17 cellular contexts compared by ENCODE assay signal in genomic region chr9:82777366-82777765, GRCh38.
DNase-seq lines count a peak whose midpoint lies in the region; ATAC-seq and TF ChIP-seq lines count a peak whose summit lies in the region.
"Had no signal": no experiment of that assay in that cellular context is flagged by ENCODE, and none has a peak within 500 bp of the region (broad histone marks: within the 10 kb centered on the region; RNA-seq: fewer than 3 reads in every experiment).

No MANE protein-coding gene starts in this region.

- H2AK5ac ChIP-seq in trophoblast cell (ENCODE audit: low read length): no peak overlapping the region

- no peak overlapping the region for H3K27ac ChIP-seq in WERI-Rb-1
- no peak overlapping the region for H3K27ac ChIP-seq in trophoblast cell (ENCODE audit: low read depth, low read length)
- H3K27ac ChIP-seq: BLaER1 treated with 17β-estradiol and CSF1 and Interleukin-3, amounts not matched to agents 10 nM and 100 nM; C4-2B had no signal

- H3K9me3 ChIP-seq in WERI-Rb-1 (ENCODE audit: severe bottlenecking): no peaks in the 10 kb centered on the region
- H3K9me3 ChIP-seq in trophoblast cell (ENCODE audit: insufficient read depth, low read depth, low read length): no peaks in the 10 kb centered on the region
- H3K9me3 ChIP-seq: Caco-2 had no signal

- H3K9ac ChIP-seq in trophoblast cell (ENCODE audit: low read length): no peak overlapping the region
- H3K9ac ChIP-seq: BLaER1 treated with 17β-estradiol and CSF1 and Interleukin-3, amounts not matched to agents 10 nM and 100 nM had no signal

- TF ChIP-seq CTCF in WERI-Rb-1 (IDR thresholded peaks at IDR 0.05; ENCODE audit: low read depth, low read length): no peak

- WGBS in trophoblast cell (ENCODE audit: extremely low coverage, insufficient coverage, insufficient read length): no CpG with 5 or more reads among the region's 3 CpGs

- H3K36me3 ChIP-seq in WERI-Rb-1 (no peaks in the 10 kb centered on the region), trophoblast cell (ENCODE audit: control insufficient read depth in 1 of 2, insufficient read depth in 2 of 2, low read length in 2 of 2) (no peaks in the 10 kb centered on the region)
- H3K36me3 ChIP-seq: BLaER1 treated with 17β-estradiol and CSF1 and Interleukin-3, amounts not matched to agents 10 nM and 100 nM had no signal

- no peak overlapping the region for H4K8ac ChIP-seq in trophoblast cell (ENCODE audit: low read depth, low read length)

- no peak overlapping the region for H3K18ac ChIP-seq in trophoblast cell (ENCODE audit: low read length)

- DNase-seq in NCI-H82 (lab: John Stamatoyannopoulos, UW): peak; percentile 66
- DNase-seq in WERI-Rb-1: peak; percentile 77
- DNase-seq in trophoblast cell: peak; percentile 20 to 52
- DNase-seq in hepatic stellate cell (ENCODE audit: low spot score): no peak
- no peak for DNase-seq in activated gamma-delta T cell treated with Interleukin-2 at 50 U/mL for 16 hours
- DNase-seq: 8988T; AML-193; Caco-2; Calu3; CD4-positive, alpha-beta T cell; CD8-positive, alpha-beta T cell; DMS79 treated with DMSO at 0.1 percent for 48 hours; GF-D8 had no signal

- no peak overlapping the region for H2AFZ ChIP-seq in trophoblast cell (ENCODE audit: insufficient read depth, low read length, poor library complexity)

- H3K4me2 ChIP-seq in trophoblast cell (ENCODE audit: low read length): no peak overlapping the region
- H3K4me2 ChIP-seq: BLaER1 treated with 17β-estradiol and CSF1 and Interleukin-3, amounts not matched to agents 10 nM and 100 nM had no signal

- H2BK12ac ChIP-seq in trophoblast cell (ENCODE audit: low read length): no peak overlapping the region

- no peak overlapping the region for H2BK5ac ChIP-seq in trophoblast cell (ENCODE audit: low read depth, low read length, poor library complexity)

- H2BK120ac ChIP-seq in trophoblast cell (ENCODE audit: insufficient read depth, low read length, poor library complexity): no peak overlapping the region

- H3K27me3 ChIP-seq in WERI-Rb-1 (ENCODE audit: insufficient read depth, low read depth, severe bottlenecking) (no peaks in the 10 kb centered on the region), trophoblast cell (ENCODE audit: insufficient read depth, low read length) (no peaks in the 10 kb centered on the region)
- H3K27me3 ChIP-seq: BLaER1 treated with 17β-estradiol and CSF1 and Interleukin-3, amounts not matched to agents 10 nM and 100 nM had no signal

- H4K12ac ChIP-seq in trophoblast cell (ENCODE audit: low read depth, low read length): no peak overlapping the region

- no peaks in the 10 kb centered on the region for H3K4me1 ChIP-seq in trophoblast cell (ENCODE audit: control insufficient read depth in 1 of 2, insufficient read depth in 2 of 2, low read length in 2 of 2)
- H3K4me1 ChIP-seq: Caco-2 had no signal

- H3K4ac ChIP-seq in trophoblast cell (ENCODE audit: low read depth, low read length): no peak overlapping the region

- H3K4me3 ChIP-seq in WERI-Rb-1 (ENCODE audit: low read depth, low read length) (no peak overlapping the region), trophoblast cell (ENCODE audit: low read depth, low read length) (no peak overlapping the region)
- H3K4me3 ChIP-seq: BLaER1 treated with 17β-estradiol and CSF1 and Interleukin-3, amounts not matched to agents 10 nM and 100 nM had no signal

- no peak for ATAC-seq in GM21737 (IDR thresholded peaks at IDR 0.05; ENCODE audit: unreplicated experiment)
- no peak for ATAC-seq in GM21526 (IDR thresholded peaks at IDR 0.05; ENCODE audit: low FRiP score, unreplicated experiment)
- ATAC-seq: CD8-positive, alpha-beta T cell had no signal

- H3K23ac ChIP-seq in trophoblast cell (ENCODE audit: low read length): no peak overlapping the region

- no peak overlapping the region for H4K91ac ChIP-seq in trophoblast cell (ENCODE audit: low read depth, low read length)

- no peaks in the 10 kb centered on the region for H3K79me1 ChIP-seq in trophoblast cell (ENCODE audit: low read length)

- H3K79me2 ChIP-seq in trophoblast cell (ENCODE audit: control insufficient read depth, insufficient read depth, low read length, poor library complexity): no peaks in the 10 kb centered on the region

- H3K14ac ChIP-seq in trophoblast cell (ENCODE audit: low read length): no peak overlapping the region

Comparison
In these comparisons a context has a peak if more than half of its experiments do, and no peak if none do; other contexts are left out.
1. DNase-seq: peak in NCI-H82 (single experiment), WERI-Rb-1 (single experiment) and trophoblast cell (2 of 2); none in hepatic stellate cell (single experiment) and activated gamma-delta T cell treated with Interleukin-2 at 50 U/mL for 16 hours (single experiment).